Comparison of ENCODE assay signal across 18 cellular contexts in the genomic region with DNA sequence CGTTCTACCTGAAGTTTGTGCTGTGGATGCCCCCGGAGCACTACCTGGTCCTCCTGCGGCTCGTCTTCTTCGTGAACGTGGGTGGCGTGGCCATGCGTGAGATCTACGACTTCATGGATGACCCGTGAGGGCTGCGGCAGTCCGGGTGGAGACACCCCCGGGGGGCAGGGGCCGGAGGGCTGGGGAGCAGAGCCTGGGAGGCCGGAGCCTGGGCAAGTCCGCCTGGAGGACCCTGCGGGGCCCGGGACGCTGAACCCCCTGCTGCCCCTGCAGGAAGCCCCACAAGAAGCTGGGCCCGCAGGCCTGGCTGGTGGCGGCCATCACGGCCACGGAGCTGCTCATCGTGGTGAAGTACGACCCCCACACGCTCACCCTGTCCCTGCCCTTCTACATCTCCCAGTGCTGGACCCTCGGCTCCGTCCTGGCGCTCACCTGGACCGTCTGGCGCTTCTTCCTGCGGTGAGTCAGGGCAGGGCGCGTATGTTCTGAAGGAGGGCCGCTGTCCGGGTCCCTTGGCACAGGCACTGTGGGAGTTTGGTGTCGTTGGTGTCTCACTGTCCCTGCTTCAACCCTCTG. TPM values are rescaled to one million over a fixed set of nuclear protein-coding genes. Genes with fewer than 3 reads are reported as not detected.
DNase-seq lines count a peak whose midpoint lies in the region; ATAC-seq, FAIRE-seq and TF ChIP-seq lines count a peak whose summit lies in the region.
"Had no signal": no experiment of that assay in that cellular context is flagged by ENCODE, and none has a peak within 500 bp of the region (broad histone marks: within the 10 kb centered on the region; RNA-seq: fewer than 3 reads in every experiment).

No MANE protein-coding gene starts in this region.

- intact Hi-C loops in kidney (cut with DNase I), result no loop called here

- no peak overlapping the region for H3K4me3 Mint-ChIP-seq in progenitor cell of endocrine pancreas (ENCODE audit: low read depth)
- H3K4me3 Mint-ChIP-seq: CD14-positive monocyte; CD8-positive, alpha-beta T cell had no signal

- H3K4me3 ChIP-seq in RWPE2 (ENCODE audit: severe bottlenecking) (no peak overlapping the region), kidney (ENCODE audit: low read length in 2 of 2) (no peak overlapping the region)
- H3K4me3 ChIP-seq: GM23248 had no signal

- no peaks in the 10 kb centered on the region for H3K9me3 Mint-ChIP-seq in progenitor cell of endocrine pancreas (ENCODE audit: low read depth)
- H3K9me3 Mint-ChIP-seq: CD14-positive monocyte; CD8-positive, alpha-beta T cell; IgD-negative memory B cell had no signal

- H3K27me3 Mint-ChIP-seq in progenitor cell of endocrine pancreas, result no peaks in the 10 kb centered on the region
- H3K27me3 Mint-ChIP-seq: IgD-negative memory B cell had no signal

- H3K36me3 ChIP-seq in RWPE2 (ENCODE audit: low read depth) (peaks cover 16% of the 10 kb centered on the region), kidney (ENCODE audit: control insufficient read depth in 1 of 2, insufficient read depth in 2 of 2, low read length in 2 of 2) (peaks cover 0 to 4% of the 10 kb centered on the region in 2 donors)

- H3K27ac Mint-ChIP-seq in progenitor cell of endocrine pancreas, result no peak overlapping the region
- H3K27ac Mint-ChIP-seq: CD8-positive, alpha-beta T cell; IgD-negative memory B cell had no signal

- no peak; the same call in 2 of the 3 replicates for ATAC-seq in RWPE2 (ENCODE audit: low read depth)
- ATAC-seq: CD8-positive, alpha-beta T cell had no signal

- FAIRE-seq in kidney (lab: Jason Lieb, UNC), result no peak
- FAIRE-seq: D721Med, GM18507, H54 had no signal

- no peaks in the 10 kb centered on the region for H3K4me1 Mint-ChIP-seq in progenitor cell of endocrine pancreas (ENCODE audit: low read depth)
- H3K4me1 Mint-ChIP-seq: CD14-positive monocyte had no signal

- no peaks in the 10 kb centered on the region for H3K9me3 ChIP-seq in RWPE2 (ENCODE audit: severe bottlenecking)
- no peaks in the 10 kb centered on the region for H3K9me3 ChIP-seq in kidney (ENCODE audit: control insufficient read depth in 1 of 2, low read length in 2 of 2)

- H3K4me1 ChIP-seq in RWPE2 (ENCODE audit: insufficient read depth, poor library complexity, severe bottlenecking), result no peaks in the 10 kb centered on the region
- H3K4me1 ChIP-seq in kidney (ENCODE audit: control insufficient read depth in 1 of 2, insufficient read depth in 1 of 2, low read depth in 1 of 2, low read length in 2 of 2), result no peaks in the 10 kb centered on the region

- TF ChIP-seq CTCF in GM20000 (IDR thresholded peaks at IDR 0.05; ENCODE audit: extremely low read depth, missing control alignments), result no peak
- TF ChIP-seq CTCF in RWPE2 (IDR thresholded peaks at IDR 0.05; ENCODE audit: poor library complexity, severe bottlenecking), result no peak
- no peak for TF ChIP-seq CTCF in kidney (IDR thresholded peaks at IDR 0.05; ENCODE audit: borderline replicate concordance, extremely low read depth, insufficient read depth)
- TF ChIP-seq CTCF in progenitor cell of endocrine pancreas (IDR thresholded peaks at IDR 0.05; ENCODE audit: unreplicated experiment), result no peak

- DNase-seq in GM20000 (ENCODE audit: low spot score) (peak; percentile 17), RWPE2 (ENCODE audit: low spot score) (peak; percentile 67), kidney (peak; percentile 70), progenitor cell of endocrine pancreas (ENCODE audit: low spot score, unreplicated experiment) (no peak), anterior cingulate cortex (lab: John Stamatoyannopoulos, UW) (no peak)
- no peak for DNase-seq in stimulated activated CD4-positive, alpha-beta T cell treated with anti-CD3 and anti-CD28 coated beads, Interleukin-4, amount 100 ng/mL, for 1 hour
- no peak for DNase-seq in stimulated activated naive CD4-positive, alpha-beta T cell (lab: John Stamatoyannopoulos, UW)
- DNase-seq: CD8-positive, alpha-beta T cell; COR-L47; GF-D8; GM23248 had no signal

- H3K9ac ChIP-seq in kidney (ENCODE audit: low read length in 2 of 2), result no peak overlapping the region
- H3K9ac ChIP-seq: GM23248 had no signal

- no peaks in the 10 kb centered on the region for H3K27me3 ChIP-seq in RWPE2 (ENCODE audit: insufficient read depth, poor library complexity, severe bottlenecking)

- H3K27ac ChIP-seq in RWPE2 (ENCODE audit: poor library complexity, severe bottlenecking) (no peak overlapping the region), kidney (ENCODE audit: low read depth in 2 of 2, low read length in 2 of 2) (no peak overlapping the region)
- H3K27ac ChIP-seq: GM23248 had no signal

- peaks cover 3% of the 10 kb centered on the region for H3K36me3 Mint-ChIP-seq in progenitor cell of endocrine pancreas (ENCODE audit: insufficient read depth)

RNA-seq across cellular contexts. Expression of a gene that starts 17.3 kb away (rescaled TPM):
- total RNA-seq in kidney (191 TPM), progenitor cell of endocrine pancreas (49.4 and 52.6 TPM in 2 replicates)
- polyA plus RNA-seq in kidney (ENCODE audit: insufficient read depth, low read depth, low replicate concordance), result 171 TPM

RNA-seq across cellular contexts. Expression of a gene that starts 39.6 kb away (rescaled TPM):
- 28.5 TPM for total RNA-seq in kidney
- 37.7 TPM for polyA plus RNA-seq in kidney (ENCODE audit: insufficient read depth, low read depth, low replicate concordance)
- 48.2 and 50.4 TPM in 2 replicates for total RNA-seq in progenitor cell of endocrine pancreas

RNA-seq across cellular contexts. Expression of a gene that starts 45.7 kb away (rescaled TPM):
- total RNA-seq in kidney (66.1 TPM), progenitor cell of endocrine pancreas (53.4 and 61.6 TPM in 2 replicates)
- 100 TPM for polyA plus RNA-seq in kidney (ENCODE audit: insufficient read depth, low read depth, low replicate concordance)

RNA-seq across cellular contexts. Expression of a gene that starts 47.6 kb away (rescaled TPM):
- 7.7 TPM for total RNA-seq in kidney
- 1.2 TPM for polyA plus RNA-seq in kidney (ENCODE audit: insufficient read depth, low read depth, low replicate concordance)
- total RNA-seq in progenitor cell of endocrine pancreas, result 5.1 and 5.4 TPM in 2 replicates

RNA-seq across cellular contexts. Expression of a gene that starts 47.9 kb away (rescaled TPM):
- 21.8 TPM for total RNA-seq in kidney
- 11.3 TPM for polyA plus RNA-seq in kidney (ENCODE audit: insufficient read depth, low read depth, low replicate concordance)
- total RNA-seq in progenitor cell of endocrine pancreas, result 31.0 and 34.6 TPM in 2 replicates
- total RNA-seq: A673, GM23248 had no signal
- polyA plus RNA-seq: BJ, GM23248 had no signal

Comparison
In these comparisons a context has a peak if more than half of its experiments do, and no peak if none do; other contexts are left out.
1. DNase-seq: peak in GM20000 (single experiment), RWPE2 (single experiment) and kidney (single experiment); none in progenitor cell of endocrine pancreas (single experiment), stimulated activated CD4-positive, alpha-beta T cell treated with anti-CD3 and anti-CD28 coated beads, Interleukin-4, amount 100 ng/mL, for 1 hour (single experiment), anterior cingulate cortex (0 of 58) and stimulated activated naive CD4-positive, alpha-beta T cell (0 of 6).